8 cellular contexts compared by ENCODE assay signal in the genomic region with DNA sequence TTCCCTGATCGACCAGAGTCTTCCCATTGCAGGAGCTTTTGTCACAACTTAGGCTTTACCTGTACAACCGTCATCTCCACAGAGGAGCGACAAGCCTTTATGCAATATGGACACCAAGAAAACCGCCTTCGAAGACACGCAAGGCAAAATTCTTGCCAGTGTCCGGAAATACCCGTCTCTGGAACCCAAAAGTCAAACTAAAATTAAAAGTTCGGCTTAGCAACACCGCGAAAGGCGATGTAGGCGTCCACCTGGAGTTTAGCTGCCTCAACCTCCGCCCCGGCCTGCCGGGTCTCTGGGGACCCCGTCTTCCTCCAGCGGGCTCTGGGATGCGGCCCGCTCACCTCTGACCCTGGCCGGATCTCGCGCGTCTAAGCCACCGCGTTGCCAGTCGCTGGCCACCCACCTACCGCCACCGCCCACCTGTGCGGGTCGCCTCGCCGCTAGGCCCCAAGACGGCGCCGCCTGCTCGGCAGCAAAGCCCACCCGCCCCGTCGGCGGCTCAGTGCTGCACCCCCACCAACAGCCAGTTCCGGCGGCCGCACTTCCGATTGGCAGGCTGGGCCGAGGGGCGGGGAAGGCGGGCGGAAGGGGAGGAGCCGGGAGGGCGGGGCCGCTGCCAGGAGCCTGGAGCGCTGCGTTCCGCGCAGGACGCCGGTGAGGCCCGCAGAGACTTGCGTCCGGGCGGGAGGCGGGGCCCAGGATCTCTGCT. TPM values are rescaled to one million over a fixed set of nuclear protein-coding genes. Genes with fewer than 3 reads are reported as not detected.
DNase-seq lines count a peak whose midpoint lies in the region; TF ChIP-seq lines count a peak whose summit lies in the region.

A gene (minus strand): TSS at position 553 of the 712 bp plus-strand sequence. CDS start 8,198 bp downstream, outside the sequence.

- H3K27me3 ChIP-seq in MM.1S (replicated peaks; ENCODE audit: insufficient read depth, low read length), result no peaks in the 10 kb centered on the region
- H3K27me3 ChIP-seq in stomach, result no peaks in the 10 kb centered on the region

- H3K4me1 ChIP-seq in MM.1S (ENCODE audit: low read length), result no peaks in the 10 kb centered on the region
- H3K4me1 ChIP-seq in stomach, result peaks cover 7 to 33% (median 21%) of the 10 kb centered on the region in 4 donors

- peaks cover 3% of the 10 kb centered on the region for H3K9me3 Mint-ChIP-seq in neural crest cell

- H3K36me3 Mint-ChIP-seq in neural crest cell (ENCODE audit: low read depth), result peaks cover 9% of the 10 kb centered on the region

- peak within 1 kb of the TSS; percentile 77 for H3K9ac ChIP-seq in MM.1S (ENCODE audit: low read length)

- no peaks in the 10 kb centered on the region for H3K9me3 ChIP-seq in MM.1S (replicated peaks; ENCODE audit: insufficient read depth, low read length)
- H3K9me3 ChIP-seq in stomach, result no peaks in the 10 kb centered on the region

- H3K4me3 Mint-ChIP-seq in neural crest cell, result peak within 1 kb of the TSS; percentile 93

- intact Hi-C loops in stomach (cut with DNase I; ENCODE audit: low total_unique reads), result no loop called here

- H3K79me2 ChIP-seq in MM.1S (ENCODE audit: low read length), result peaks cover 22% of the 10 kb centered on the region

- H3K4me1 Mint-ChIP-seq in neural crest cell, result peaks cover 16% of the 10 kb centered on the region

- peaks cover 3% of the 10 kb centered on the region for H3K27me3 Mint-ChIP-seq in neural crest cell (ENCODE audit: low read depth)

- 0 to 3% (median 1%) methylated on average over 29 to 63 of the region's 63 CpGs for WGBS in stomach, 5 donors

- peak within 1 kb of the TSS; percentile 99 for H3K27ac Mint-ChIP-seq in neural crest cell (ENCODE audit: unreplicated experiment)

- H4K20me1 ChIP-seq in MM.1S (ENCODE audit: insufficient read depth, low read length), result no peaks in the 10 kb centered on the region

- H3K4me3 ChIP-seq in MM.1S (ENCODE audit: low read length) (peak within 1 kb of the TSS; percentile 76), fibroblast of villous mesenchyme (ENCODE audit: low read depth, low read length) (peak within 1 kb of the TSS; percentile 97), stomach (peak within 1 kb of the TSS; percentile 86 to 94 (median 87))

- no peaks in the 10 kb centered on the region for H3F3A ChIP-seq in MM.1S (ENCODE audit: insufficient read depth, low read length)

- H3K27ac ChIP-seq in MM.1S (ENCODE audit: low read length) (peak within 1 kb of the TSS; percentile 47; the same call in 1 of the 2 replicates), stomach (peak within 1 kb of the TSS; percentile 90 to 96 (median 95))

- H3K9me2 ChIP-seq in MM.1S (replicated peaks; ENCODE audit: insufficient read depth, low read length), result no peaks in the 10 kb centered on the region

- DNase-seq in GDM1 (lab: John Stamatoyannopoulos, UW), result peak; percentile 95
- peak; percentile 91 for DNase-seq in HCEC 1CT
- DNase-seq in MM.1S, result peak; percentile 83
- peak; percentile 85 for DNase-seq in SIG-M5 treated with dmso at 0.1 percent for 504 hours (lab: John Stamatoyannopoulos, UW; ENCODE audit: unreplicated experiment)
- peak; percentile 93 for DNase-seq in activated gamma-delta T cell treated with Interleukin-2 at 50 U/mL for 16 hours
- DNase-seq in fibroblast of villous mesenchyme (ENCODE audit: low read depth), result peak; percentile 90
- peak; percentile 89 for DNase-seq in neural crest cell (ENCODE audit: low read depth, low spot score)
- DNase-seq in stomach, result peak; percentile 95

- H3K4me2 ChIP-seq in MM.1S (ENCODE audit: low read depth, low read length), result peak within 1 kb of the TSS; percentile 54; the same call in 1 of the 2 replicates

- H2AFZ ChIP-seq in MM.1S (ENCODE audit: low read length), result peak within 1 kb of the TSS; percentile 85

- peak; percentile 28 for TF ChIP-seq EP300 in stomach (IDR thresholded peaks at IDR 0.05)

- TF ChIP-seq CTCF in MM.1S (IDR thresholded peaks at IDR 0.05; ENCODE audit: low read length) (no peak), fibroblast of villous mesenchyme (IDR thresholded peaks at IDR 0.05; ENCODE audit: insufficient read depth, low read depth, low read length) (no peak), neural crest cell (conservative IDR thresholded peaks at IDR 0.05) (no peak), stomach (IDR thresholded peaks at IDR 0.05) (no peak)

- TF ChIP-seq POLR2A in stomach (IDR thresholded peaks at IDR 0.05), result peak in 2 of 4 donors; percentile 47 to 67

- H3K36me3 ChIP-seq in MM.1S (replicated peaks; ENCODE audit: insufficient read depth, low read length) (no peaks in the 10 kb centered on the region), stomach (peaks cover 0 to 4% (median 0%) of the 10 kb centered on the region in 4 donors)

RNA-seq across cellular contexts. Expression of the gene that starts here (rescaled TPM):
- total RNA-seq in fibroblast of villous mesenchyme (68.0 and 105 TPM in 2 replicates), neural crest cell (86.5 and 87.3 TPM in 2 replicates), stomach (100 to 1,000 TPM in 2 of 5 donors, 10 to 100 TPM in 3; 36.4 to 152 (median 93.4) TPM)
- 10 to 100 TPM; 16.9 to 22.5 (median 17.1) TPM for polyA plus RNA-seq in stomach

Comparison
In these comparisons a context has a peak if more than half of its experiments do, and no peak if none do; other contexts are left out.
1. Peak in every context shown above with its lines: DNase-seq, H3K4me3 ChIP-seq and H3K27ac ChIP-seq.